Comparison of ENCODE assay signal across 30 cellular contexts in genomic region chr3:128439226-128439625, GRCh38.
DNase-seq lines count a peak whose midpoint lies in the region; TF ChIP-seq lines count a peak whose summit lies in the region.
"Had no signal": no experiment of that assay in that cellular context is flagged by ENCODE, and none has a peak within 500 bp of the region (broad histone marks: within the 10 kb centered on the region; RNA-seq: fewer than 3 reads in every experiment).

No MANE protein-coding gene starts in this region.

- CTCF ChIA-PET in AG04449 (lab: Yijun Ruan, JAX) = interaction anchor here (1.1 to 3.3 kb wide), 4 partner anchors 10 to 43 kb away, joined by 3 to 27 read pairs (median 4); no protein-coding TSS in a partner anchor

- peak; percentile 17 for DNase-seq in AG04449 (ENCODE audit: low read depth, low spot score)
- peak; percentile 69 for DNase-seq in EH (ENCODE audit: low read depth)
- peak; percentile 10 for DNase-seq in T1000 (lab: John Stamatoyannopoulos, UW)
- DNase-seq in glomerular visceral epithelial cell (ENCODE audit: extremely low spot score) = peak; percentile 66
- no peak for DNase-seq in pons (ENCODE audit: low spot score)
- no peak for DNase-seq in NCI-H1694 treated with DMSO at 0.1 percent for 48 hours (lab: John Stamatoyannopoulos, UW)
- no peak for DNase-seq in GM03348 (ENCODE audit: low spot score)
- DNase-seq: activated CD4-positive, alpha-beta T cell treated with anti-CD3 and anti-CD28 coated beads, Interleukin-2, amount 50 U/mL, for 4 hours; activated CD8-positive, alpha-beta memory T cell treated with anti-CD3 and anti-CD28 coated beads, Interleukin-2, amount 10 ng/mL, durations not matched to agents 7 days and 5 days; activated gamma-delta T cell treated with Interleukin-2 at 50 U/mL for 16 hours; activated T-cell treated with anti-CD3 and anti-CD28 coated beads, Interleukin-2, amount 50 U/mL, for 48 hours; caudate nucleus; DMS79; effector memory CD4-positive, alpha-beta T cell; foreskin keratinocyte; GF-D8; heart right ventricle; lower lobe of right lung; midbrain; naive thymus-derived CD4-positive, alpha-beta T cell; NCI-H1417 treated with DMSO at 0.1 percent for 48 hours; NCI-H2081; NCI-H345; nucleus accumbens; psoas muscle; stimulated activated CD4-positive, alpha-beta T cell treated with anti-CD3 and anti-CD28 coated beads, Interleukin-4, amount 100 ng/mL, for 24 hours; tibial artery had no signal

- POLR2A ChIA-PET in AG04449 (lab: Yijun Ruan, JAX) = no interaction called here

- no peak for TF ChIP-seq CTCF in AG04449 (IDR thresholded peaks at IDR 0.05; ENCODE audit: insufficient read depth, low read length, missing control alignments)

- no peak overlapping the region for H3K4me3 ChIP-seq in AG04449 (ENCODE audit: low read depth, low read length)
- H3K4me3 ChIP-seq: coronary artery, GM23338, heart right ventricle, lower lobe of right lung, psoas muscle, SJCRH30, tibial artery had no signal

Comparison
In these comparisons a context has a peak if more than half of its experiments do, and no peak if none do; other contexts are left out.
1. DNase-seq: peak in AG04449 (single experiment), EH (single experiment), T1000 (single experiment) and glomerular visceral epithelial cell (single experiment); none in pons (single experiment), NCI-H1694 treated with DMSO at 0.1 percent for 48 hours (single experiment) and GM03348 (single experiment).